In the genomic region with DNA sequence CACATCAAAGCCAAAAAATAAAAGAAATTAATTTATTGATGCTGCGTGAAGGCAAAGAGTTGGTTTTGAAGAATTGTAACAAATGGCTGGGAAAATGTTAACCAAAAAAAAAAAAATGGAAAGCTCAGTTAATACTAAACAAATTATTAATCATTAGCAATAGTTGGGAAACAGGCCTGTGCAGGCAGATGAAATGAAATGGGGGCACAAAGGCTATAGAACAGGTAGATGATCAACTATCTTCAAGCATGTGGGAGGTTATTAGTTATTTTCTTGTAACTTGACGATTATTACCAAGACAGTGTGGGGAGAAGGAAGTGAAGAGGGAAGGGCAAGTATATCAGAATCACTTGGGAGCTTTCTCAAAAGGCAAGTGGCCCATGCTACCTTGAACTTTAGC, we compare ENCODE assay signal across 20 cellular contexts.
A peak's percentile ranks its signal among the peaks of the same experiment; 100 is the strongest.
DNase-seq lines count a peak whose midpoint lies in the region; ATAC-seq, FAIRE-seq and TF ChIP-seq lines count a peak whose summit lies in the region.
"Had no signal": no experiment of that assay in that cellular context is flagged by ENCODE, and none has a peak within 500 bp of the region (broad histone marks: within the 10 kb centered on the region; RNA-seq: fewer than 3 reads in every experiment).

No MANE protein-coding gene starts in this region.

- TF ChIP-seq POLR2A in HepG2 (IDR thresholded peaks at IDR 0.05; ENCODE audit: insufficient read depth in 1 of 2, low read depth in 2 of 2, low read length in 2 of 2), result no peak

- H3K36me3 ChIP-seq in liver (ENCODE audit: control insufficient read depth in 4 of 4, insufficient read depth in 3 of 4, low read depth in 1 of 4, low read length in 3 of 4) (no peaks in the 10 kb centered on the region), HepG2 (replicated peaks in 1 of 2; ENCODE audit: control insufficient read depth in 1 of 2, insufficient read depth in 2 of 2, low read length in 2 of 2) (no peaks in the 10 kb centered on the region), kidney (ENCODE audit: control insufficient read depth in 1 of 2, insufficient read depth in 2 of 2, low read length in 2 of 2) (no peaks in the 10 kb centered on the region)
- H3K36me3 ChIP-seq: BLaER1 had no signal

- TF ChIP-seq CTCF in liver (IDR thresholded peaks at IDR 0.05; ENCODE audit: low read depth, low read length, missing input control), result no peak
- no peak for TF ChIP-seq CTCF in HepG2 (CRISPR knock-in tag; IDR thresholded peaks at IDR 0.05)
- no peak for TF ChIP-seq CTCF in kidney (IDR thresholded peaks at IDR 0.05; ENCODE audit: borderline replicate concordance, extremely low read depth, insufficient read depth)

- H3K4me1 ChIP-seq in liver (ENCODE audit: control insufficient read depth in 4 of 4, insufficient read depth in 4 of 4, low read length in 3 of 4) (peaks cover 0 to 14% (median 5%) of the 10 kb centered on the region in 4 donors), HepG2 (ENCODE audit: insufficient read depth, low read length) (no peaks in the 10 kb centered on the region), kidney (ENCODE audit: control insufficient read depth in 1 of 2, insufficient read depth in 1 of 2, low read depth in 1 of 2, low read length in 2 of 2) (peaks cover 4 to 8% of the 10 kb centered on the region in 2 donors)

- no peak for ATAC-seq in HepG2
- peak; percentile 42 for ATAC-seq in left lobe of liver
- ATAC-seq in HG03196 (IDR thresholded peaks at IDR 0.05; ENCODE audit: unreplicated experiment), result no peak

- no peak for DNase-seq in HepG2 (ENCODE audit: low spot score)
- no peak for DNase-seq in kidney
- DNase-seq in left lobe of liver (ENCODE audit: low spot score), result no peak
- DNase-seq in renal cortical epithelial cell (ENCODE audit: low read depth), result peak; percentile 62
- DNase-seq in HEK293T (ENCODE audit: extremely low spot score), result no peak
- no peak for DNase-seq in activated T-cell treated with anti-CD3 and anti-CD28 coated beads for 4 hours
- DNase-seq: CD4-positive, alpha-beta memory T cell; DMS153; DMS79; GDM1; H9; IMR-90 had no signal

- intact Hi-C loops in HepG2 (cut with micrococcal nuclease; ENCODE audit: unreplicated experiment), result no loop called here
- intact Hi-C loops in kidney (cut with DNase I), result no loop called here

- in situ Hi-C loops in HepG2 (cut with HindIII; ENCODE audit: extremely low pct_ligation_motif_present, low pct_unique_long_range_greater_than_20kb), result no loop called here

- H2AFZ ChIP-seq in HepG2 (ENCODE audit: low read length), result no peak overlapping the region

- H3K27me3 ChIP-seq in liver (ENCODE audit: control insufficient read depth in 4 of 4, insufficient read depth in 4 of 4, low read length in 3 of 4) (no peaks in the 10 kb centered on the region), HepG2 (ENCODE audit: control insufficient read depth in 1 of 2, insufficient read depth in 2 of 2, low read length in 2 of 2) (no peaks in the 10 kb centered on the region)
- H3K27me3 ChIP-seq: BLaER1 had no signal

- no peak overlapping the region for H3K9ac ChIP-seq in liver (ENCODE audit: low read depth in 1 of 2, low read length in 2 of 2)
- no peak overlapping the region for H3K9ac ChIP-seq in HepG2 (ENCODE audit: insufficient read depth, low read depth, low read length)
- no peak overlapping the region for H3K9ac ChIP-seq in kidney (ENCODE audit: low read length in 2 of 2)
- H3K9ac ChIP-seq: BLaER1 had no signal

- H3K9me3 ChIP-seq in liver (ENCODE audit: control insufficient read depth in 4 of 4, low read length in 3 of 4) (no peaks in the 10 kb centered on the region), HepG2 (ENCODE audit: low read length) (no peaks in the 10 kb centered on the region), kidney (ENCODE audit: control insufficient read depth in 1 of 2, low read length in 2 of 2) (no peaks in the 10 kb centered on the region)
- H3K9me3 ChIP-seq: BLaER1 had no signal

- BruUV-seq in HepG2 (replicated peaks; lab: Mats Ljungman, UMichigan), result no TSS peak

- CTCF ChIA-PET in HepG2 (lab: Yijun Ruan, JAX; ENCODE audit: low intra/inter-chr PET ratio, low total read pairs), result no interaction called here
- CTCF ChIA-PET in HEK293T (lab: Yijun Ruan, JAX), result no interaction called here

- TF ChIP-seq EP300 in HepG2 (IDR thresholded peaks at IDR 0.05; ENCODE audit: low read depth in 2 of 2, low read length in 2 of 2) (no peak), HepG2 (CRISPR knock-in tag; IDR thresholded peaks at IDR 0.05; ENCODE audit: borderline replicate concordance) (no peak)

- no peaks in the 10 kb centered on the region for H4K20me1 ChIP-seq in HepG2 (ENCODE audit: insufficient read depth, low read length)
- H4K20me1 ChIP-seq: BLaER1 had no signal

- POLR2A ChIA-PET in HepG2 (lab: Yijun Ruan, JAX) (no interaction called here), HEK293T (lab: Yijun Ruan, JAX) (no interaction called here)

- H3K79me2 ChIP-seq in HepG2 (ENCODE audit: insufficient read depth, low read length), result no peaks in the 10 kb centered on the region

- H3K27ac ChIP-seq in liver (ENCODE audit: low read depth in 1 of 2, low read length in 2 of 2), result no peak overlapping the region
- no peak overlapping the region for H3K27ac ChIP-seq in HepG2 (ENCODE audit: extremely low read length, insufficient read depth, low read length)
- H3K27ac ChIP-seq in kidney (ENCODE audit: low read depth in 2 of 2, low read length in 2 of 2), result peak overlapping the region; percentile 23 to 67
- H3K27ac ChIP-seq: 22Rv1, BLaER1, HL-60 had no signal

- no peak for FAIRE-seq in HepG2 (lab: Jason Lieb, UNC)
- peak; percentile 93 for FAIRE-seq in kidney (lab: Jason Lieb, UNC)
- FAIRE-seq: GM12892, GM19239, H1 had no signal

- WGBS in liver, result 58% methylated on average over 2 of the region's 2 CpGs
- WGBS in HepG2 (ENCODE audit: low lambda C conversion rate), result 40% methylated on average over 2 of the region's 2 CpGs

- no peak overlapping the region for H3K4me2 ChIP-seq in HepG2 (ENCODE audit: low read depth, low read length)
- H3K4me2 ChIP-seq: BLaER1 had no signal

- no peak for TF ChIP-seq RAD21 in liver (IDR thresholded peaks at IDR 0.05)
- TF ChIP-seq RAD21 in HepG2 (CRISPR knock-in tag; IDR thresholded peaks at IDR 0.05), result no peak

- no peak overlapping the region for H3K4me3 ChIP-seq in liver (ENCODE audit: low read depth in 1 of 3, low read length in 3 of 3)
- no peak overlapping the region for H3K4me3 ChIP-seq in HepG2 (replicated peaks in 1 of 3; ENCODE audit: insufficient read depth in 1 of 3, low read depth in 2 of 3, low read length in 3 of 3)
- no peak overlapping the region for H3K4me3 ChIP-seq in kidney (ENCODE audit: low read length in 2 of 2)
- H3K4me3 ChIP-seq: BLaER1 had no signal

TF ChIP-seq in liver, 16 proteins besides CTCF, POLR2A, EP300 and RAD21:
- peak; percentile 22 for TF ChIP-seq YY1 (IDR thresholded peaks at IDR 0.05)
- no peak for TF ChIP-seq HNF4G (IDR thresholded peaks at IDR 0.05)

TF ChIP-seq in HepG2, 621 proteins besides CTCF, POLR2A, EP300 and RAD21 (continues in another document):
- TF ChIP-seq SMAD9 (CRISPR knock-in tag; IDR thresholded peaks at IDR 0.05) (no peak), ZNF350 (CRISPR knock-in tag; IDR thresholded peaks at IDR 0.05; ENCODE audit: borderline replicate concordance, low read depth) (no peak), BATF2 (CRISPR knock-in tag; IDR thresholded peaks at IDR 0.05) (no peak), NR3C1 (CRISPR knock-in tag; IDR thresholded peaks at IDR 0.05) (no peak), PHB2 (IDR thresholded peaks at IDR 0.05; ENCODE audit: partially characterized antibody) (no peak)

TF ChIP-seq in HEK293T, 16 proteins besides CTCF, POLR2A, EP300 and RAD21:
- no peak for TF ChIP-seq TARDBP (IDR thresholded peaks at IDR 0.05)

Comparison
In these comparisons a context has a peak if more than half of its experiments do, and no peak if none do; other contexts are left out.
1. H3K27ac ChIP-seq: peak in kidney (2 of 2); none in liver (0 of 2) and HepG2 (single experiment).